8 cellular contexts compared by ENCODE assay signal in the genomic region with DNA sequence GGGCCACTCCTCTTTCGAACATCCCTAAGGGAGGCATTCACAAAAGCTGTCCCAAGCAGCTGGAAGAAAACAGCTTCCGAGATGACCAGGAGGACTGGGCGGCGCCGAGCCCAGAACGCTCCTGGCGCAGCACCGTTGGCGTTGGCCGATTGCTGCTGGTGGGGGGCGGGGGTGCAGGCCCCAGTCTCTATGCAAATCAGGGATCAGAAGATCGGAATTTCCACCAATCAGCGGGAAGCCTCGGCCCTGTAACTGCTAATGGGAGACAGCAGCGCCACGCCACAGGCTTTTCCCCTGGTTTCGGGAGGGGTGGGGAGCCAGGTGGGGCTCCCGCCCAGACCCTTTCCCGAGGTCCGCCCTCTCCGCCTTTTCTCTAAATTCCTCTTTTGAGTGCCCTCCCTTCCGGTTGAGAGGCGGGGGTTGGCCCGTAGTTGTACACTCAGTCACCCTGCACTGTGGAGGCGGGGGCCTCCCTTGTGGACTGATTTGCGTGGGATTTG. TPM values are rescaled to one million over a fixed set of nuclear protein-coding genes. Genes with fewer than 3 reads are reported as not detected.
A peak's percentile ranks its signal among the peaks of the same experiment; 100 is the strongest.
DNase-seq lines count a peak whose midpoint lies in the region; ATAC-seq, FAIRE-seq and TF ChIP-seq lines count a peak whose summit lies in the region.

No MANE protein-coding gene starts in this region.

- in situ Hi-C loops in K562 (cut with MboI) = no loop called here
- in situ Hi-C loops in gastrocnemius medialis (cut with MboI; ENCODE audit: low sequenced_read_pairs in 4 of 4) = no loop called here

- peak overlapping the region; percentile 66; the same call in 1 of the 2 replicates for H2AFZ ChIP-seq in K562 (ENCODE audit: low read depth, low read length)

- H3K27ac ChIP-seq in K562 (ENCODE audit: extremely low read depth, low read depth, low read length) (peak overlapping the region; percentile 64; the same call in 2 of the 3 replicates), iPS-20b (ENCODE audit: low read length) (peak overlapping the region; percentile 76), gastrocnemius medialis (peak overlapping the region; percentile 51 to 69 (median 56))

- H3K36me3 ChIP-seq in K562 (ENCODE audit: control insufficient read depth, insufficient read depth, low read length) (peaks cover 24% of the 10 kb centered on the region; the same call in 2 of the 3 replicates), iPS-20b (ENCODE audit: insufficient read depth, low read depth, low read length) (peaks cover 17% of the 10 kb centered on the region), gastrocnemius medialis (peaks cover 0 to 42% of the 10 kb centered on the region in 2 donors)

- POLR2A ChIA-PET in K562 (lab: Yijun Ruan, JAX) = interaction anchor here (0.6 to 1.6 kb wide), 5 partner anchors 8 to 441 kb away, joined by 3 to 10 read pairs (median 4); a partner anchor contains a TSS

- no peak for TF ChIP-seq EP300 in K562 (IDR thresholded peaks at IDR 0.05; ENCODE audit: low read length)

- no TSS peak for BruUV-seq in K562 (replicated peaks; lab: Mats Ljungman, UMichigan)

- H3K4me1 ChIP-seq in K562 (replicated peaks in 1 of 2; ENCODE audit: control insufficient read depth in 2 of 2, insufficient read depth in 2 of 2, low read length in 2 of 2) (peaks cover 11 to 13% of the 10 kb centered on the region in 2 experiments; a peak in 4 of 5 replicates), iPS-20b (ENCODE audit: insufficient read depth, low read length) (peaks cover 15% of the 10 kb centered on the region), gastrocnemius medialis (no peaks in the 10 kb centered on the region)

- H4K20me1 ChIP-seq in K562 (replicated peaks; ENCODE audit: control insufficient read depth, insufficient read depth, low read length) = no peaks in the 10 kb centered on the region

- H3K79me2 ChIP-seq in K562 (ENCODE audit: control insufficient read depth, insufficient read depth, low read length) = no peaks in the 10 kb centered on the region

- H3K4me2 ChIP-seq in K562 (ENCODE audit: insufficient read depth, low read length) = peak overlapping the region; percentile 41; the same call in 1 of the 2 replicates

- H3K27me3 ChIP-seq in K562 (ENCODE audit: control insufficient read depth in 2 of 2, insufficient read depth in 2 of 2, low read length in 2 of 2) (no peaks in the 10 kb centered on the region), iPS-20b (ENCODE audit: insufficient read depth, low read length) (no peaks in the 10 kb centered on the region), gastrocnemius medialis (no peaks in the 10 kb centered on the region)

- no peaks in the 10 kb centered on the region for H3K9me3 ChIP-seq in K562 (replicated peaks; ENCODE audit: control insufficient read depth, insufficient read depth, low read depth, low read length)
- H3K9me3 ChIP-seq in iPS-20b (ENCODE audit: insufficient read depth, low read depth, low read length) = no peaks in the 10 kb centered on the region
- no peaks in the 10 kb centered on the region for H3K9me3 ChIP-seq in gastrocnemius medialis

- DNase-seq in NCI-H1417 (lab: John Stamatoyannopoulos, UW) (peak in 2 of 3 experiments; percentile 86 to 94), K562 (ENCODE audit: extremely low read depth in 1 of 4, low spot score in 3 of 4) (peak; percentile 76 to 91 (median 84)), gastrocnemius medialis (peak; percentile 48 to 74), NK-92 (lab: John Stamatoyannopoulos, UW; ENCODE audit: unreplicated experiment) (no peak), glomerular visceral epithelial cell (ENCODE audit: extremely low spot score) (no peak)

- TF ChIP-seq RAD21 in K562 (CRISPR knock-in tag; conservative IDR thresholded peaks at IDR 0.05 in 1 of 2, IDR thresholded peaks at IDR 0.05 in 1 of 2) = no peak

- TF ChIP-seq CTCF in K562 (IDR thresholded peaks at IDR 0.05 in 2 of 3, conservative IDR thresholded peaks at IDR 0.05 in 1 of 3; ENCODE audit: insufficient read depth in 2 of 3, low read depth in 1 of 3, low read length in 3 of 3) (no peak), gastrocnemius medialis (IDR thresholded peaks at IDR 0.05 in 4 of 5, conservative IDR thresholded peaks at IDR 0.05 in 1 of 5) (no peak)

- WGBS in K562 (ENCODE audit: insufficient coverage, low coverage, missing lambda C conversion rate) = 49% methylated on average over 19 of the region's 26 CpGs

- H3K9ac ChIP-seq in K562 (ENCODE audit: insufficient read depth in 1 of 2, low read depth in 2 of 2, low read length in 2 of 2) (no peak overlapping the region; a peak in 2 of 4 replicates), iPS-20b (ENCODE audit: low read depth, low read length) (peak overlapping the region; percentile 83; the same call in 1 of the 2 replicates)

- no peaks in the 10 kb centered on the region for H3K9me1 ChIP-seq in K562 (ENCODE audit: control insufficient read depth, insufficient read depth, low read length)

- ATAC-seq in K562 (peak; percentile 95), gastrocnemius medialis (peak; percentile 57 to 61), GM19324 (IDR thresholded peaks at IDR 0.05; ENCODE audit: low FRiP score, unreplicated experiment) (no peak)

- TF ChIP-seq POLR2A in GM19099 (IDR thresholded peaks at IDR 0.05; ENCODE audit: extremely low read depth, insufficient read length, low read depth) (peak; percentile 44), K562 (conservative IDR thresholded peaks at IDR 0.05) (no peak), gastrocnemius medialis (IDR thresholded peaks at IDR 0.05) (peak in 1 of 2 donors; percentile 35)

- CTCF ChIA-PET in K562 (lab: Yijun Ruan, JAX; ENCODE audit: low intra/inter-chr PET ratio) = no interaction called here

- intact Hi-C loops in K562 (cut with micrococcal nuclease) = no loop called here
- intact Hi-C loops in gastrocnemius medialis (cut with DNase I; ENCODE audit: low total_unique reads) = no loop called here

- H3K4me3 ChIP-seq in K562 = no peak overlapping the region
- H3K4me3 ChIP-seq in iPS-20b (ENCODE audit: low read length) = peak overlapping the region; percentile 63
- H3K4me3 ChIP-seq in gastrocnemius medialis = peak overlapping the region in 3 of 4 donors; percentile 13 to 21 (median 21)

- FAIRE-seq in K562 (lab: Jason Lieb, UNC) = peak; percentile 88

TF ChIP-seq in K562, 482 proteins besides CTCF, POLR2A, EP300 and RAD21 (continues in another document):
- TF ChIP-seq PKNOX1 (IDR thresholded peaks at IDR 0.05) (0 out of 2 replicates have a peak, but pooled peaks have one; percentile 27), RB1 (IDR thresholded peaks at IDR 0.05; ENCODE audit: low read depth) (no peak), ZNF124 (CRISPR knock-in tag; IDR thresholded peaks at IDR 0.05) (no peak), ZBTB7A (IDR thresholded peaks at IDR 0.05; ENCODE audit: borderline replicate concordance, control insufficient read depth, low read depth, low read length) (peak; percentile 37; the same call in 1 of the 2 replicates)

RNA-seq across cellular contexts. Expression of gene HMCES, which starts 27.0 kb away (rescaled TPM):
- total RNA-seq in K562 (2011; cell fraction: chromatin; rRNA removed; ENCODE audit: low replicate concordance) = 5.1 and 8.1 TPM in 2 replicates
- total RNA-seq in K562 (2011; cell fraction: nucleolus; rRNA removed) = 6.2 and 9.0 TPM in 2 replicates
- total RNA-seq in K562 (2011; cell fraction: nucleoplasm; rRNA removed) = 5.4 and 7.0 TPM in 2 replicates
- total RNA-seq in K562 (2014; rRNA removed) = 23.5 and 36.1 TPM in 2 replicates
- total RNA-seq in K562 (2014; rRNA removed; fragmentation: Illumina TruSeq; extraction: Trizol) = 18.8 and 20.2 TPM in 2 replicates
- 18.1 and 20.6 TPM in 2 replicates for total RNA-seq in K562 (2015; rRNA removed; fragmentation: Illumina TruSeq; extraction: Trizol)
- total RNA-seq in K562 (2021) = 34.7 and 42.6 TPM in 2 replicates
- polyA plus RNA-seq in K562 (2011; rRNA removed) = 21.7 and 24.8 TPM in 2 replicates
- 15.4 and 17.0 TPM in 2 replicates for polyA plus RNA-seq in K562 (2011; cell fraction: cytosol; rRNA removed)
- 12.7 and 14.4 TPM in 2 replicates for polyA plus RNA-seq in K562 (2011; cell fraction: nucleus; rRNA removed)
- polyA plus RNA-seq in K562 (2012) = 34.9 and 43.6 TPM in 2 replicates
- 45.3 and 46.9 TPM in 2 replicates for polyA plus RNA-seq in K562 (2014; fragmentation: Illumina TruSeq; extraction: Trizol)
- polyA plus RNA-seq in K562 (2014; fragmentation: Nextera tagmentation; extraction: Ambion mirVana) = 10 to 100 TPM; 23.0 to 25.2 TPM
- 26.7 and 27.6 TPM in 2 replicates for polyA plus RNA-seq in K562 (2014; rRNA removed)
- polyA minus RNA-seq in K562 (2011; rRNA and poly(A)+ RNA removed) = 14.1 and 16.4 TPM in 2 replicates
- polyA minus RNA-seq in K562 (2011; cell fraction: cytosol; rRNA and poly(A)+ RNA removed) = 13.3 and 19.9 TPM in 2 replicates
- 4.2 and 6.3 TPM in 2 replicates for polyA minus RNA-seq in K562 (2011; cell fraction: nucleus; rRNA and poly(A)+ RNA removed)
- total RNA-seq in gastrocnemius medialis = 10 to 100 TPM; 24.7 to 35.2 (median 29.5) TPM

RNA-seq across cellular contexts. Expression of gene COPG1, which starts 56.2 kb away (rescaled TPM):
- total RNA-seq in K562 (2011; cell fraction: chromatin; rRNA removed; ENCODE audit: low replicate concordance) = 181 and 256 TPM in 2 replicates
- 148 and 149 TPM in 2 replicates for total RNA-seq in K562 (2011; cell fraction: nucleolus; rRNA removed)
- 109 and 139 TPM in 2 replicates for total RNA-seq in K562 (2011; cell fraction: nucleoplasm; rRNA removed)
- 88.0 and 96.4 TPM in 2 replicates for total RNA-seq in K562 (2014; rRNA removed)
- total RNA-seq in K562 (2014; rRNA removed; fragmentation: Illumina TruSeq; extraction: Trizol) = 73.9 and 74.6 TPM in 2 replicates
- total RNA-seq in K562 (2015; rRNA removed; fragmentation: Illumina TruSeq; extraction: Trizol) = 62.0 and 65.1 TPM in 2 replicates
- total RNA-seq in K562 (2021) = 85.4 and 94.8 TPM in 2 replicates
- 40.3 and 73.4 TPM in 2 replicates for polyA plus RNA-seq in K562 (2011; rRNA removed)
- polyA plus RNA-seq in K562 (2011; cell fraction: cytosol; rRNA removed) = 47.0 and 48.0 TPM in 2 replicates
- 111 and 116 TPM in 2 replicates for polyA plus RNA-seq in K562 (2011; cell fraction: nucleus; rRNA removed)
- polyA plus RNA-seq in K562 (2012) = 82.5 and 120 TPM in 2 replicates
- polyA plus RNA-seq in K562 (2014; fragmentation: Illumina TruSeq; extraction: Trizol) = 56.8 and 62.4 TPM in 2 replicates
- 100 to 1,000 TPM in 1 of 2 experiments, 10 to 100 TPM in 1; 40.6 to 105 TPM for polyA plus RNA-seq in K562 (2014; fragmentation: Nextera tagmentation; extraction: Ambion mirVana)
- polyA plus RNA-seq in K562 (2014; rRNA removed) = 37.1 and 47.9 TPM in 2 replicates
- polyA minus RNA-seq in K562 (2011; rRNA and poly(A)+ RNA removed) = 115 and 157 TPM in 2 replicates
- 70.3 and 92.6 TPM in 2 replicates for polyA minus RNA-seq in K562 (2011; cell fraction: cytosol; rRNA and poly(A)+ RNA removed)
- 59.0 and 102 TPM in 2 replicates for polyA minus RNA-seq in K562 (2011; cell fraction: nucleus; rRNA and poly(A)+ RNA removed)
- 100 to 1,000 TPM in 1 of 4 donors, 10 to 100 TPM in 3; 59.7 to 101 (median 79.8) TPM for total RNA-seq in gastrocnemius medialis

Comparison
In these comparisons a context has a peak if more than half of its experiments do, and no peak if none do; other contexts are left out.
1. DNase-seq: peak in NCI-H1417 (2 of 3), K562 (4 of 4) and gastrocnemius medialis (2 of 2); none in NK-92 (single experiment) and glomerular visceral epithelial cell (single experiment).
2. Peak in every context shown above with its lines, with median percentiles within 50 percentile points of each other: H3K27ac ChIP-seq.